ENCODE assay signal across 1 cellular context in genomic region chr2:12167525-12168317, GRCh38.
TF ChIP-seq lines count a peak whose summit lies in the region.

No MANE protein-coding gene starts in this region.

TF ChIP-seq in GM23338, 12 proteins besides CTCF, POLR2A, EP300 and RAD21 (continued from another document):
- TF ChIP-seq, protein P1, sequence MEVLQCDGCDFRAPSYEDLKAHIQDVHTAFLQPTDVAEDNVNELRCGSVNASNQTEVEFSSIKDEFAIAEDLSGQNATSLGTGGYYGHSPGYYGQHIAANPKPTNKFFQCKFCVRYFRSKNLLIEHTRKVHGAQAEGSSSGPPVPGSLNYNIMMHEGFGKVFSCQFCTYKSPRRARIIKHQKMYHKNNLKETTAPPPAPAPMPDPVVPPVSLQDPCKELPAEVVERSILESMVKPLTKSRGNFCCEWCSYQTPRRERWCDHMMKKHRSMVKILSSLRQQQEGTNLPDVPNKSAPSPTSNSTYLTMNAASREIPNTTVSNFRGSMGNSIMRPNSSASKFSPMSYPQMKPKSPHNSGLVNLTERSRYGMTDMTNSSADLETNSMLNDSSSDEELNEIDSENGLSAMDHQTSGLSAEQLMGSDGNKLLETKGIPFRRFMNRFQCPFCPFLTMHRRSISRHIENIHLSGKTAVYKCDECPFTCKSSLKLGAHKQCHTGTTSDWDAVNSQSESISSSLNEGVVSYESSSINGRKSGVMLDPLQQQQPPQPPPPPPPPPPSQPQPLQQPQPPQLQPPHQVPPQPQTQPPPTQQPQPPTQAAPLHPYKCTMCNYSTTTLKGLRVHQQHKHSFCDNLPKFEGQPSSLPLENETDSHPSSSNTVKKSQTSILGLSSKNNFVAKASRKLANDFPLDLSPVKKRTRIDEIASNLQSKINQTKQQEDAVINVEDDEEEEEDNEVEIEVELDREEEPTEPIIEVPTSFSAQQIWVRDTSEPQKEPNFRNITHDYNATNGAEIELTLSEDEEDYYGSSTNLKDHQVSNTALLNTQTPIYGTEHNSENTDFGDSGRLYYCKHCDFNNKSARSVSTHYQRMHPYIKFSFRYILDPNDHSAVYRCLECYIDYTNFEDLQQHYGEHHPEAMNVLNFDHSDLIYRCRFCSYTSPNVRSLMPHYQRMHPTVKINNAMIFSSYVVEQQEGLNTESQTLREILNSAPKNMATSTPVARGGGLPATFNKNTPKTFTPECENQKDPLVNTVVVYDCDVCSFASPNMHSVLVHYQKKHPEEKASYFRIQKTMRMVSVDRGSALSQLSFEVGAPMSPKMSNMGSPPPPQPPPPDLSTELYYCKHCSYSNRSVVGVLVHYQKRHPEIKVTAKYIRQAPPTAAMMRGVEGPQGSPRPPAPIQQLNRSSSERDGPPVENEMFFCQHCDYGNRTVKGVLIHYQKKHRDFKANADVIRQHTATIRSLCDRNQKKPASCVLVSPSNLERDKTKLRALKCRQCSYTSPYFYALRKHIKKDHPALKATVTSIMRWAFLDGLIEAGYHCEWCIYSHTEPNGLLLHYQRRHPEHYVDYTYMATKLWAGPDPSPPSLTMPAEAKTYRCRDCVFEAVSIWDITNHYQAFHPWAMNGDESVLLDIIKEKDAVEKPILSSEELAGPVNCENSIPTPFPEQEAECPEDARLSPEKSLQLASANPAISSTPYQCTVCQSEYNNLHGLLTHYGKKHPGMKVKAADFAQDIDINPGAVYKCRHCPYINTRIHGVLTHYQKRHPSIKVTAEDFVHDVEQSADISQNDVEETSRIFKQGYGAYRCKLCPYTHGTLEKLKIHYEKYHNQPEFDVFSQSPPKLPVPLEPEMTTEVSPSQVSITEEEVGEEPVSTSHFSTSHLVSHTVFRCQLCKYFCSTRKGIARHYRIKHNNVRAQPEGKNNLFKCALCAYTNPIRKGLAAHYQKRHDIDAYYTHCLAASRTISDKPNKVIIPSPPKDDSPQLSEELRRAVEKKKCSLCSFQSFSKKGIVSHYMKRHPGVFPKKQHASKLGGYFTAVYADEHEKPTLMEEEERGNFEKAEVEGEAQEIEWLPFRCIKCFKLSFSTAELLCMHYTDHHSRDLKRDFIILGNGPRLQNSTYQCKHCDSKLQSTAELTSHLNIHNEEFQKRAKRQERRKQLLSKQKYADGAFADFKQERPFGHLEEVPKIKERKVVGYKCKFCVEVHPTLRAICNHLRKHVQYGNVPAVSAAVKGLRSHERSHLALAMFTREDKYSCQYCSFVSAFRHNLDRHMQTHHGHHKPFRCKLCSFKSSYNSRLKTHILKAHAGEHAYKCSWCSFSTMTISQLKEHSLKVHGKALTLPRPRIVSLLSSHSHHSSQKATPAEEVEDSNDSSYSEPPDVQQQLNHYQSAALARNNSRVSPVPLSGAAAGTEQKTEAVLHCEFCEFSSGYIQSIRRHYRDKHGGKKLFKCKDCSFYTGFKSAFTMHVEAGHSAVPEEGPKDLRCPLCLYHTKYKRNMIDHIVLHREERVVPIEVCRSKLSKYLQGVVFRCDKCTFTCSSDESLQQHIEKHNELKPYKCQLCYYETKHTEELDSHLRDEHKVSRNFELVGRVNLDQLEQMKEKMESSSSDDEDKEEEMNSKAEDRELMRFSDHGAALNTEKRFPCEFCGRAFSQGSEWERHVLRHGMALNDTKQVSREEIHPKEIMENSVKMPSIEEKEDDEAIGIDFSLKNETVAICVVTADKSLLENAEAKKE (CRISPR knock-in tag; IDR thresholded peaks at IDR 0.05), result no peak
- TF ChIP-seq, protein P2, sequence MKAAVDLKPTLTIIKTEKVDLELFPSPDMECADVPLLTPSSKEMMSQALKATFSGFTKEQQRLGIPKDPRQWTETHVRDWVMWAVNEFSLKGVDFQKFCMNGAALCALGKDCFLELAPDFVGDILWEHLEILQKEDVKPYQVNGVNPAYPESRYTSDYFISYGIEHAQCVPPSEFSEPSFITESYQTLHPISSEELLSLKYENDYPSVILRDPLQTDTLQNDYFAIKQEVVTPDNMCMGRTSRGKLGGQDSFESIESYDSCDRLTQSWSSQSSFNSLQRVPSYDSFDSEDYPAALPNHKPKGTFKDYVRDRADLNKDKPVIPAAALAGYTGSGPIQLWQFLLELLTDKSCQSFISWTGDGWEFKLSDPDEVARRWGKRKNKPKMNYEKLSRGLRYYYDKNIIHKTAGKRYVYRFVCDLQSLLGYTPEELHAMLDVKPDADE (IDR thresholded peaks at IDR 0.05), result no peak
- TF ChIP-seq ZNF331 (CRISPR knock-in tag; IDR thresholded peaks at IDR 0.05; ENCODE audit: low read depth), result no peak
- no peak for TF ChIP-seq EZH2phosphoT487 (IDR thresholded peaks at IDR 0.05; ENCODE audit: unreplicated experiment)
